In the genomic region with DNA sequence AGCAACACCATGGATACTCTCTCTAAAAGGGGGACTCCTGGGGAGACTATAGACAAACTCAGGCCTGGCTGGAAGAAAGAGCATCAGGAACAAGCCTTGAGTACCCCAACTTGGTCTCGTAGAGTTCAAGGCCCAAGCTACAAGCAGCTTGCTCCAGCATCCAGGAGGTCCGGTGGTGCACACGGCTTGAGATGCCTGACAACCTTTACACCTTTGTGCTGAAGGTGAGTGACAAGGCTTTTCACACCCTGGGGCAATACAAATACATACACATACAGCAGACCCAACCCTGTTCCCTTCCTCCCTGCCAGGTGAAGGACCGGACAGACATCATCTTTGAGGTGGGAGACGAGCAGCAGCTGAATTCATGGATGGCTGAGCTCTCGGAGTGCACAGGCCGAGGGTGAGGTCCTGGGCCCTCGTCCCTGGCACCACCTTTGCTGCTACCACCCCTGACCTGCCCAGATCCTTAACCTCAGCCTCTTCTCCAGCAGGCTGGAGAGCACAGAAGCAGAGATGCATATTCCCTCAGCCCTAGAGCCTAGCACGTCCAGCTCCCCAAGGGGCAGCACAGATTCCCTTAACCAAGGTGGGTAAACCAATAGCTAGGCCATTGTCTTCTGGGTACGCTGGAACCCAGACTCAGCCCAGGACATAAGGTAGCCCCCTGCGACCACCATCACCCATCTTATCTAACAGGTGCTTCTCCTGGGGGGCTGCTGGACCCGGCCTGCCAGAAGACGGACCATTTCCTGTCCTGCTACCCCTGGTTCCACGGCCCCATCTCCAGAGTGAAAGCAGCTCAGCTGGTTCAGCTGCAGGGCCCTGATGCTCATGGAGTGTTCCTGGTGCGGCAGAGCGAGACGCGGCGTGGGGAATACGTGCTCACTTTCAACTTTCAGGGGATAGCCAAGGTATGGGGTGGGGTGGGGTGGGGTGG, we compare ENCODE assay signal across 1 cellular context.
TF ChIP-seq lines count a peak whose summit lies in the region.

No MANE protein-coding gene starts in this region.

TF ChIP-seq in IMR-90, 13 proteins besides CTCF, POLR2A, EP300 and RAD21:
- no peak for TF ChIP-seq RFX5 (IDR thresholded peaks at IDR 0.05; ENCODE audit: low read depth, low read length)
- no peak for TF ChIP-seq MXI1 (IDR thresholded peaks at IDR 0.05; ENCODE audit: borderline replicate concordance, low read depth, low read length)
- TF ChIP-seq, protein P1, sequence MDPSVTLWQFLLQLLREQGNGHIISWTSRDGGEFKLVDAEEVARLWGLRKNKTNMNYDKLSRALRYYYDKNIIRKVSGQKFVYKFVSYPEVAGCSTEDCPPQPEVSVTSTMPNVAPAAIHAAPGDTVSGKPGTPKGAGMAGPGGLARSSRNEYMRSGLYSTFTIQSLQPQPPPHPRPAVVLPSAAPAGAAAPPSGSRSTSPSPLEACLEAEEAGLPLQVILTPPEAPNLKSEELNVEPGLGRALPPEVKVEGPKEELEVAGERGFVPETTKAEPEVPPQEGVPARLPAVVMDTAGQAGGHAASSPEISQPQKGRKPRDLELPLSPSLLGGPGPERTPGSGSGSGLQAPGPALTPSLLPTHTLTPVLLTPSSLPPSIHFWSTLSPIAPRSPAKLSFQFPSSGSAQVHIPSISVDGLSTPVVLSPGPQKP (IDR thresholded peaks at IDR 0.05; ENCODE audit: borderline replicate concordance, low read depth, low read length), result no peak
- TF ChIP-seq BHLHE40 (IDR thresholded peaks at IDR 0.05; ENCODE audit: low read depth, low read length), result no peak
- no peak for TF ChIP-seq NFE2L2 (IDR thresholded peaks at IDR 0.05; ENCODE audit: low read depth, low read length)
- TF ChIP-seq RCOR1 (IDR thresholded peaks at IDR 0.05; ENCODE audit: insufficient replicate concordance, low read length), result no peak
- TF ChIP-seq, protein P2, sequence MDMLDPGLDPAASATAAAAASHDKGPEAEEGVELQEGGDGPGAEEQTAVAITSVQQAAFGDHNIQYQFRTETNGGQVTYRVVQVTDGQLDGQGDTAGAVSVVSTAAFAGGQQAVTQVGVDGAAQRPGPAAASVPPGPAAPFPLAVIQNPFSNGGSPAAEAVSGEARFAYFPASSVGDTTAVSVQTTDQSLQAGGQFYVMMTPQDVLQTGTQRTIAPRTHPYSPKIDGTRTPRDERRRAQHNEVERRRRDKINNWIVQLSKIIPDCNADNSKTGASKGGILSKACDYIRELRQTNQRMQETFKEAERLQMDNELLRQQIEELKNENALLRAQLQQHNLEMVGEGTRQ (IDR thresholded peaks at IDR 0.05; ENCODE audit: low read depth, low read length), result no peak
- no peak for TF ChIP-seq MAZ (IDR thresholded peaks at IDR 0.05; ENCODE audit: borderline replicate concordance, low read depth, low read length)
- TF ChIP-seq CEBPB (IDR thresholded peaks at IDR 0.05; ENCODE audit: low read depth, low read length), result no peak
- no peak for TF ChIP-seq SMC3 (IDR thresholded peaks at IDR 0.05; ENCODE audit: low read depth, low read length)
- no peak for TF ChIP-seq CHD1 (IDR thresholded peaks at IDR 0.05; ENCODE audit: low read depth, low read length)
- no peak for TF ChIP-seq FOS (IDR thresholded peaks at IDR 0.05; ENCODE audit: low read depth, low read length)
- TF ChIP-seq MAFK (IDR thresholded peaks at IDR 0.05; ENCODE audit: low read depth, low read length), result no peak
